In genomic region chr9:14238518-14238917, GRCh38 we compare ENCODE assay signal across 8 cellular contexts.
DNase-seq lines count a peak whose midpoint lies in the region; ATAC-seq and TF ChIP-seq lines count a peak whose summit lies in the region.
"Had no signal": no experiment of that assay in that cellular context is flagged by ENCODE, and none has a peak within 500 bp of the region (broad histone marks: within the 10 kb centered on the region; RNA-seq: fewer than 3 reads in every experiment).

No MANE protein-coding gene starts in this region.

- H3K4me1 ChIP-seq in body of pancreas: peaks cover 60% of the 10 kb centered on the region
- H3K4me1 ChIP-seq in subcutaneous abdominal adipose tissue (ENCODE audit: control insufficient read depth in 5 of 5, insufficient read depth in 5 of 5, low read length in 5 of 5): peaks cover 4 to 55% (median 41%) of the 10 kb centered on the region in 5 donors

- no peaks in the 10 kb centered on the region for H3K36me3 Mint-ChIP-seq in natural killer cell treated with Interleukin-12 subunit alpha and Interleukin-12 subunit beta and Interleukin-15 and Interleukin-18, amount 100 ng/mL, for 72 hours

- no peak for TF ChIP-seq POLR2A in body of pancreas (IDR thresholded peaks at IDR 0.05)

- H3K27me3 ChIP-seq in body of pancreas (no peaks in the 10 kb centered on the region), subcutaneous abdominal adipose tissue (ENCODE audit: control insufficient read depth in 5 of 5, insufficient read depth in 4 of 5, low read length in 5 of 5) (no peaks in the 10 kb centered on the region), WERI-Rb-1 (ENCODE audit: insufficient read depth, low read depth, severe bottlenecking) (no peaks in the 10 kb centered on the region)

- no peaks in the 10 kb centered on the region for H3K4me1 Mint-ChIP-seq in natural killer cell treated with Interleukin-12 subunit alpha and Interleukin-12 subunit beta and Interleukin-15 and Interleukin-18, amount 100 ng/mL, for 72 hours (ENCODE audit: low read depth in 2 of 2)

- intact Hi-C loops in body of pancreas (cut with DNase I): no loop called here

- no peak for TF ChIP-seq EP300 in Ishikawa (IDR thresholded peaks at IDR 0.05; ENCODE audit: borderline replicate concordance)

- TF ChIP-seq CTCF in body of pancreas (IDR thresholded peaks at IDR 0.05): no peak
- TF ChIP-seq CTCF in WERI-Rb-1 (IDR thresholded peaks at IDR 0.05; ENCODE audit: low read depth, low read length): no peak

- no peak for DNase-seq in body of pancreas
- peak; percentile 87 for DNase-seq in kidney tubule cell (ENCODE audit: low spot score)
- no peak for DNase-seq in WERI-Rb-1
- no peak for DNase-seq in retina
- DNase-seq in natural killer cell treated with Interleukin-12 subunit alpha and Interleukin-12 subunit beta and Interleukin-15 and Interleukin-18, amount 100 ng/mL, for 72 hours (ENCODE audit: low spot score): no peak
- DNase-seq: hippocampal formation had no signal

- no peak overlapping the region for H3K9ac ChIP-seq in subcutaneous abdominal adipose tissue (ENCODE audit: low read length in 5 of 5)

- no peaks in the 10 kb centered on the region for H3K9me3 Mint-ChIP-seq in natural killer cell treated with Interleukin-12 subunit alpha and Interleukin-12 subunit beta and Interleukin-15 and Interleukin-18, amount 100 ng/mL, for 72 hours

- no peaks in the 10 kb centered on the region for H3K9me3 ChIP-seq in body of pancreas
- no peaks in the 10 kb centered on the region for H3K9me3 ChIP-seq in subcutaneous abdominal adipose tissue (ENCODE audit: control insufficient read depth in 5 of 5, low read length in 5 of 5)
- H3K9me3 ChIP-seq in WERI-Rb-1 (ENCODE audit: severe bottlenecking): no peaks in the 10 kb centered on the region

- TF ChIP-seq RAD21 in Ishikawa (IDR thresholded peaks at IDR 0.05; ENCODE audit: low read depth): no peak

- H3K4me3 ChIP-seq in body of pancreas: no peak overlapping the region
- H3K4me3 ChIP-seq in subcutaneous abdominal adipose tissue (ENCODE audit: low read depth in 1 of 5, low read length in 5 of 5): peak overlapping the region in 1 of 5 donors; percentile 4
- H3K4me3 ChIP-seq in WERI-Rb-1 (ENCODE audit: low read depth, low read length): no peak overlapping the region

- H3K27ac Mint-ChIP-seq in natural killer cell treated with Interleukin-12 subunit alpha and Interleukin-12 subunit beta and Interleukin-15 and Interleukin-18, amount 100 ng/mL, for 72 hours: no peak overlapping the region

- H3K36me3 ChIP-seq in body of pancreas (replicated peaks in 1 of 2; ENCODE audit: insufficient read depth in 1 of 2, low read depth in 2 of 2) (peaks cover 0 to 2% of the 10 kb centered on the region in 2 donors), subcutaneous abdominal adipose tissue (ENCODE audit: control insufficient read depth in 5 of 5, insufficient read depth in 5 of 5, low read length in 5 of 5) (no peaks in the 10 kb centered on the region), WERI-Rb-1 (no peaks in the 10 kb centered on the region)

- H3K27me3 Mint-ChIP-seq in natural killer cell treated with Interleukin-12 subunit alpha and Interleukin-12 subunit beta and Interleukin-15 and Interleukin-18, amount 100 ng/mL, for 72 hours: peaks cover 0 to 15% of the 10 kb centered on the region in 2 donors

- no peak overlapping the region for H3K4me3 Mint-ChIP-seq in natural killer cell treated with Interleukin-12 subunit alpha and Interleukin-12 subunit beta and Interleukin-15 and Interleukin-18, amount 100 ng/mL, for 72 hours

- peak; percentile 45 for ATAC-seq in body of pancreas
- no peak for ATAC-seq in natural killer cell treated with Interleukin-12 subunit alpha and Interleukin-12 subunit beta and Interleukin-15 and Interleukin-18, amount 100 ng/mL, for 72 hours

- H3K27ac ChIP-seq in body of pancreas (peak overlapping the region in 1 of 4 donors; percentile 19), subcutaneous abdominal adipose tissue (ENCODE audit: low read depth, low read length) (peak overlapping the region; percentile 88), WERI-Rb-1 (no peak overlapping the region)

- WGBS in body of pancreas, 2 donors: 56 to 59% methylated on average over 4 of the region's 4 CpGs

TF ChIP-seq in Ishikawa, 13 proteins besides CTCF, POLR2A, EP300 and RAD21:
- no peak for TF ChIP-seq TCF12 (IDR thresholded peaks at IDR 0.05; ENCODE audit: low read depth)
- peak; percentile 69 for TF ChIP-seq TEAD4 (IDR thresholded peaks at IDR 0.05)
- TF ChIP-seq FOXM1 (IDR thresholded peaks at IDR 0.05; ENCODE audit: borderline replicate concordance, low read depth): peak; percentile 67; the same call in 1 of the 2 replicates
- TF ChIP-seq YY1 (IDR thresholded peaks at IDR 0.05; ENCODE audit: low read depth): peak; percentile 64; the same call in 1 of the 2 replicates
